ENCODE assay signal across 14 cellular contexts in the genomic region with DNA sequence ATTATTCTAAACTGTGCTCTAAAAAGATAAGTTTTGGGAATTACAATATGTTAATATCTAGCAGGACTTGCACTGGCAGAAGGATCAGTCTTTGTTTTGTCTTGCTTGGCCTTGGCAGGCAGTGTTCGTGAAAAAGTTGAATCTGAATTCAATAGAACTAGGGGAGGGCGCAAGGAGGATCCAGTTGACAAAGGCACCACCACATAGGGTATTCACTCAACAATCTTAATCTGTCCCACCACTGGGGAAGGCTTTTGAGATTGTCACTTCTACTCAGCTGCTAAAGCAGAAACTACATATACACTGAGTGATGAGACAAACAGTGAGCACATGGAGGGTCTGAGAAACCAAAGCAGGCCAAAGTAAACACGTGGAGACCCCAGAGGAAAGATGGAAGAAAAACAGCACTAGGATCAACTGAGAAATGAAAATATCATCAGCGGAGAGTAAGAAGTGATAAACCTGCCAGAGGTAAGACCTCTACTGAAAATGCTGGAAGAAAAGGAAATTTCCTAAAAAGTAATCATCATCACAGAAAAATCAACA. TPM values are rescaled to one million over a fixed set of nuclear protein-coding genes. Genes with fewer than 3 reads are reported as not detected.
DNase-seq lines count a peak whose midpoint lies in the region; ATAC-seq and TF ChIP-seq lines count a peak whose summit lies in the region.
"Had no signal": no experiment of that assay in that cellular context is flagged by ENCODE, and none has a peak within 500 bp of the region (broad histone marks: within the 10 kb centered on the region; RNA-seq: fewer than 3 reads in every experiment).

No MANE protein-coding gene starts in this region.

- in situ Hi-C loops in IMR-90 (cut with MboI; ENCODE audit: low sequenced_read_pairs): no loop called here
- in situ Hi-C loops in mammary epithelial cell (cut with MboI; ENCODE audit: low sequenced_read_pairs in 2 of 2): no loop called here

- H3K36me3 Mint-ChIP-seq in Calu3 (ENCODE audit: insufficient read depth, unreplicated experiment): peaks cover 21% of the 10 kb centered on the region
- no peaks in the 10 kb centered on the region for H3K36me3 Mint-ChIP-seq in neural crest cell (ENCODE audit: low read depth)

- no peak for TF ChIP-seq POLR2A in IMR-90 (IDR thresholded peaks at IDR 0.05; ENCODE audit: low read depth, low read length)

- H3K27me3 ChIP-seq in IMR-90 (ENCODE audit: control insufficient read depth, insufficient read depth, low read length) (no peaks in the 10 kb centered on the region), mammary epithelial cell (ENCODE audit: insufficient read depth, low read length) (no peaks in the 10 kb centered on the region)
- H3K27me3 ChIP-seq: foreskin keratinocyte had no signal

- intact Hi-C loops in Calu3 (cut with micrococcal nuclease; ENCODE audit: unreplicated experiment) (loop anchor here (5.0 kb wide), 1 partner anchor 51 kb away; no protein-coding TSS in a partner anchor), IMR-90 (cut with micrococcal nuclease) (no loop called here), mammary epithelial cell (cut with micrococcal nuclease) (no loop called here)

- H4K8ac ChIP-seq in IMR-90 (ENCODE audit: low read depth in 2 of 2, low read length in 2 of 2): no peak overlapping the region

- no peak overlapping the region for H3K18ac ChIP-seq in IMR-90 (ENCODE audit: low read depth, low read length)

- H3K79me2 ChIP-seq in mammary epithelial cell (ENCODE audit: insufficient read depth, low read length): peaks cover 64% of the 10 kb centered on the region

- H3K4me3 ChIP-seq in IMR-90 (ENCODE audit: insufficient read depth, low read depth, low read length): no peak overlapping the region
- peak overlapping the region in 1 of 3 experiments; percentile 80 for H3K4me3 ChIP-seq in mammary epithelial cell (replicated peaks in 1 of 3; ENCODE audit: insufficient read depth in 1 of 3, low read depth in 2 of 3, low read length in 3 of 3)
- H3K4me3 ChIP-seq: lung had no signal

- H3K36me3 ChIP-seq in IMR-90 (ENCODE audit: control insufficient read depth, insufficient read depth, low read length) (peaks cover 1% of the 10 kb centered on the region; the same call in 1 of the 2 replicates), mammary epithelial cell (ENCODE audit: insufficient read depth, low read length) (no peaks in the 10 kb centered on the region)

- H4K5ac ChIP-seq in IMR-90 (ENCODE audit: low read depth, low read length): no peak overlapping the region

- H2BK5ac ChIP-seq in IMR-90 (ENCODE audit: low read depth, low read length, poor library complexity, severe bottlenecking): no peak overlapping the region

- H3K4me1 Mint-ChIP-seq in Calu3 (ENCODE audit: low read depth, unreplicated experiment): peaks cover 46% of the 10 kb centered on the region
- H3K4me1 Mint-ChIP-seq in neural crest cell: peaks cover 45% of the 10 kb centered on the region

- 0 out of 2 replicates have a peak overlapping the region, but pooled peaks have one; percentile 3 for H3K14ac ChIP-seq in IMR-90 (replicated peaks; ENCODE audit: low read depth, low read length)

- no peak for TF ChIP-seq RAD21 in IMR-90 (IDR thresholded peaks at IDR 0.05; ENCODE audit: low read length)

- H3K56ac ChIP-seq in IMR-90 (ENCODE audit: extremely low read depth, insufficient read depth, low read length): no peak overlapping the region

- CTCF ChIA-PET in Calu3 (lab: Charles Lee): no interaction called here
- CTCF ChIA-PET in IMR-90 (lab: Yijun Ruan, JAX): interaction anchor here (0.5 kb wide), 1 partner anchor 16 kb away, joined by 3 read pairs; no protein-coding TSS in a partner anchor
- CTCF ChIA-PET in mammary epithelial cell (lab: Charles Lee; ENCODE audit: low non-redundant PET): no interaction called here
- CTCF ChIA-PET in GM10248 (lab: Yijun Ruan, JAX): interaction anchor here (0.9 kb wide), 1 partner anchor 14 kb away, joined by 3 read pairs; no protein-coding TSS in a partner anchor

- no peak for ATAC-seq in IMR-90 (ENCODE audit: low read depth)
- no peak for ATAC-seq in GM18511 (IDR thresholded peaks at IDR 0.05; ENCODE audit: unreplicated experiment)
- ATAC-seq: foreskin keratinocyte, Panc1 had no signal

- H2BK15ac ChIP-seq in IMR-90 (ENCODE audit: low read depth, low read length): no peak overlapping the region

- H2AK9ac ChIP-seq in IMR-90 (replicated peaks; ENCODE audit: low read depth, low read length, poor library complexity): no peak overlapping the region

- H2AFZ ChIP-seq in IMR-90 (replicated peaks; ENCODE audit: low read length, poor library complexity) (no peak overlapping the region), mammary epithelial cell (ENCODE audit: low read depth, low read length) (no peak overlapping the region)

- peaks cover 17% of the 10 kb centered on the region for H3K9me1 ChIP-seq in IMR-90 (ENCODE audit: insufficient read depth, low read length)

- no peak overlapping the region for H3K4ac ChIP-seq in IMR-90 (ENCODE audit: low read depth, low read length)

- H2AK5ac ChIP-seq in IMR-90 (ENCODE audit: low read depth, low read length): peak overlapping the region; percentile 11

- H4K20me1 ChIP-seq in IMR-90 (ENCODE audit: insufficient read depth, low read length): peaks cover 48% of the 10 kb centered on the region
- H4K20me1 ChIP-seq in mammary epithelial cell (ENCODE audit: insufficient read depth, low read length): peaks cover 3% of the 10 kb centered on the region

- H3K4me2 ChIP-seq in IMR-90 (ENCODE audit: low read depth, low read length): peak overlapping the region; percentile 59
- H3K4me2 ChIP-seq in mammary epithelial cell (ENCODE audit: insufficient read depth, low read depth, low read length): peak overlapping the region; percentile 95

- DNase-seq in Calu3: no peak
- DNase-seq in IMR-90: no peak
- DNase-seq in mammary epithelial cell: no peak
- DNase-seq in neural crest cell (ENCODE audit: low read depth, low spot score): no peak
- no peak for DNase-seq in GM10248 (ENCODE audit: extremely low spot score)
- no peak for DNase-seq in stimulated activated CD4-positive, alpha-beta T cell treated with anti-CD3 and anti-CD28 coated beads, Interleukin-2, amount 100 ng/mL, for 48 hours
- DNase-seq in SK-N-DZ (ENCODE audit: low spot score): no peak
- DNase-seq: activated CD4-positive, alpha-beta T cell treated with anti-CD3 and anti-CD28 coated beads, Interleukin-2, amount 50 U/mL, for 4 hours; DMS79 treated with DMSO at 0.1 percent for 48 hours; foreskin keratinocyte; NCI-H2081 had no signal

- H4K91ac ChIP-seq in IMR-90 (ENCODE audit: insufficient read depth, low read depth, low read length): no peak overlapping the region

- H3K27ac ChIP-seq in IMR-90 (ENCODE audit: insufficient read depth, low read length) (no peak overlapping the region), mammary epithelial cell (ENCODE audit: insufficient read depth, low read depth, low read length) (no peak overlapping the region)

- H3K4me3 Mint-ChIP-seq in Calu3 (ENCODE audit: low read depth, unreplicated experiment) (peak overlapping the region; percentile 94), neural crest cell (peak overlapping the region; percentile 62)

- no TSS peak for BruUV-seq in Calu3 (replicated peaks; lab: Mats Ljungman, UMichigan)
- no TSS peak for BruUV-seq in IMR-90 (replicated peaks; lab: Mats Ljungman, UMichigan)
- no TSS peak for BruUV-seq in mammary epithelial cell (replicated peaks; lab: Mats Ljungman, UMichigan)

- dilution Hi-C loops in IMR-90 (cut with HindIII; ENCODE audit: low sequenced_read_pairs, unreplicated experiment) (no loop called here), mammary epithelial cell (cut with HindIII; ENCODE audit: low sequenced_read_pairs) (no loop called here)

- no peaks in the 10 kb centered on the region for H3K9me3 Mint-ChIP-seq in Calu3 (ENCODE audit: low read depth, unreplicated experiment)
- no peaks in the 10 kb centered on the region for H3K9me3 Mint-ChIP-seq in neural crest cell

- H3K79me1 ChIP-seq in IMR-90 (ENCODE audit: low read depth in 1 of 2, low read length in 2 of 2): peaks cover 2 to 54% of the 10 kb centered on the region in 2 experiments; a peak in 2 of 4 replicates

- TF ChIP-seq CTCF in Calu3 (IDR thresholded peaks at IDR 0.05; ENCODE audit: unreplicated experiment) (no peak), IMR-90 (conservative IDR thresholded peaks at IDR 0.05; ENCODE audit: low read depth, low read length) (no peak), mammary epithelial cell (conservative IDR thresholded peaks at IDR 0.05 in 1 of 2, IDR thresholded peaks at IDR 0.05 in 1 of 2; ENCODE audit: extremely low read depth in 1 of 2, insufficient read depth in 1 of 2, low read depth in 1 of 2, low read length in 2 of 2) (no peak), neural crest cell (conservative IDR thresholded peaks at IDR 0.05) (no peak), GM10248 (IDR thresholded peaks at IDR 0.05; ENCODE audit: control extremely low read depth, extremely low read depth, low read depth, missing control alignments) (no peak)

- peak overlapping the region; percentile 91; the same call in 1 of the 2 replicates for H3K23ac ChIP-seq in IMR-90 (ENCODE audit: low read depth, low read length)

- no peak overlapping the region for H2BK20ac ChIP-seq in IMR-90 (ENCODE audit: low read depth, low read length)

- H3K27me3 Mint-ChIP-seq in Calu3 (ENCODE audit: unreplicated experiment): no peaks in the 10 kb centered on the region
- no peaks in the 10 kb centered on the region for H3K27me3 Mint-ChIP-seq in neural crest cell (ENCODE audit: low read depth)

- H3K27ac Mint-ChIP-seq in Calu3 (ENCODE audit: unreplicated experiment) (no peak overlapping the region), neural crest cell (ENCODE audit: unreplicated experiment) (no peak overlapping the region)

- no peak overlapping the region for H2BK120ac ChIP-seq in IMR-90 (ENCODE audit: low read depth, low read length)

- WGBS in IMR-90 (ENCODE audit: extremely low coverage in 2 of 2, insufficient read length in 1 of 2), 2 experiments: no CpG with 5 or more reads among the region's 4 CpGs
- 61% methylated on average over 4 of the region's 4 CpGs for WGBS in mammary epithelial cell (ENCODE audit: low coverage, missing lambda C conversion rate)

- H3K9ac ChIP-seq in IMR-90 (ENCODE audit: low read depth, low read length): no peak overlapping the region
- peak overlapping the region; percentile 46 for H3K9ac ChIP-seq in mammary epithelial cell (ENCODE audit: insufficient read depth, low read length)

- POLR2A ChIA-PET in IMR-90 (lab: Charles Lee; ENCODE audit: unreplicated experiment) (no interaction called here), GM10248 (lab: Yijun Ruan, JAX) (no interaction called here)

- H3K9me3 ChIP-seq in IMR-90 (ENCODE audit: control insufficient read depth, insufficient read depth, low read length) (no peaks in the 10 kb centered on the region), mammary epithelial cell (replicated peaks; ENCODE audit: insufficient read depth, low read length) (no peaks in the 10 kb centered on the region)

- H3K4me1 ChIP-seq in IMR-90 (ENCODE audit: control insufficient read depth, insufficient read depth, low read length) (peaks cover 13% of the 10 kb centered on the region), mammary epithelial cell (ENCODE audit: insufficient read depth, low read length) (peaks cover 24% of the 10 kb centered on the region)

RNA-seq across cellular contexts. Expression of a gene that starts 2.4 kb away (rescaled TPM):
- total RNA-seq in Calu3 (2022) (108 and 116 TPM in 2 replicates), IMR-90 (2012; rRNA removed) (215 and 216 TPM in 2 replicates), mammary epithelial cell (100 to 1,000 TPM in 1 of 2 donors, 10 to 100 TPM in 1; 77.7 to 238 TPM), neural crest cell (64.7 and 66.4 TPM in 2 replicates)
- polyA plus RNA-seq in IMR-90 (2012; rRNA removed) (60.7 and 74.3 TPM in 2 replicates), mammary epithelial cell (54.6 TPM)
- polyA plus RNA-seq in IMR-90 (2012; cell fraction: cytosol; rRNA removed): 79.2 and 162 TPM in 2 replicates
- 61.8 and 76.4 TPM in 2 replicates for polyA plus RNA-seq in IMR-90 (2012; cell fraction: nucleus; rRNA removed; ENCODE audit: low replicate concordance)
- 400 TPM for polyA minus RNA-seq in mammary epithelial cell
- polyA plus RNA-seq in SK-N-DZ (2014; cell fraction: cytosol; rRNA removed): 43.9 and 50.9 TPM in 2 replicates
- polyA plus RNA-seq in SK-N-DZ (2014; cell fraction: nucleus; rRNA removed): 26.5 and 38.2 TPM in 2 replicates

RNA-seq across cellular contexts. Expression of a gene that starts 28.2 kb away (rescaled TPM):
- total RNA-seq in Calu3 (2022) (234 and 266 TPM in 2 replicates), IMR-90 (2012; rRNA removed) (165 and 166 TPM in 2 replicates), mammary epithelial cell (100 to 1,000 TPM in 1 of 2 donors, 10 to 100 TPM in 1; 57.7 to 109 TPM), neural crest cell (232 and 239 TPM in 2 replicates)
- polyA plus RNA-seq in IMR-90 (2012; rRNA removed) (52.4 and 60.9 TPM in 2 replicates), mammary epithelial cell (81.6 TPM)
- polyA plus RNA-seq in IMR-90 (2012; cell fraction: cytosol; rRNA removed): 42.7 and 48.8 TPM in 2 replicates
- polyA plus RNA-seq in IMR-90 (2012; cell fraction: nucleus; rRNA removed; ENCODE audit: low replicate concordance): 19.6 and 21.6 TPM in 2 replicates
- polyA minus RNA-seq in mammary epithelial cell: 30.3 TPM
- polyA plus RNA-seq in SK-N-DZ (2014; cell fraction: cytosol; rRNA removed): 178 and 181 TPM in 2 replicates
- 75.6 and 80.7 TPM in 2 replicates for polyA plus RNA-seq in SK-N-DZ (2014; cell fraction: nucleus; rRNA removed)

RNA-seq across cellular contexts. Expression of a gene that starts 28.4 kb away (rescaled TPM):
- total RNA-seq in Calu3 (2022) (59.6 and 60.6 TPM in 2 replicates), IMR-90 (2012; rRNA removed) (102 and 103 TPM in 2 replicates), mammary epithelial cell (100 to 1,000 TPM in 1 of 2 donors, 10 to 100 TPM in 1; 84.3 to 110 TPM), neural crest cell (52.9 and 55.4 TPM in 2 replicates)
- polyA plus RNA-seq in IMR-90 (2012; rRNA removed) (39.2 and 43.5 TPM in 2 replicates), mammary epithelial cell (69.7 TPM)
- polyA plus RNA-seq in IMR-90 (2012; cell fraction: cytosol; rRNA removed): 14.4 and 24.2 TPM in 2 replicates
- 6.6 and 18.8 TPM in 2 replicates for polyA plus RNA-seq in IMR-90 (2012; cell fraction: nucleus; rRNA removed; ENCODE audit: low replicate concordance)
- 28.9 TPM for polyA minus RNA-seq in mammary epithelial cell
- 90.0 and 153 TPM in 2 replicates for polyA plus RNA-seq in SK-N-DZ (2014; cell fraction: cytosol; rRNA removed)
- 32.6 and 38.4 TPM in 2 replicates for polyA plus RNA-seq in SK-N-DZ (2014; cell fraction: nucleus; rRNA removed)

Comparison
In these comparisons a context has a peak if more than half of its experiments do, and no peak if none do; other contexts are left out.
1. CTCF ChIA-PET loops: an anchor here in IMR-90 (0.5 kb wide) and GM10248 (0.9 kb wide); none called in Calu3 and mammary epithelial cell.